27 cellular contexts compared by ENCODE assay signal in genomic region chr12:65343801-65344200, GRCh38.
"Had no signal": no experiment of that assay in that cellular context is flagged by ENCODE, and none has a peak within 500 bp of the region (broad histone marks: within the 10 kb centered on the region; RNA-seq: fewer than 3 reads in every experiment).

No MANE protein-coding gene starts in this region.

- H3K36me3 Mint-ChIP-seq: activated CD8-positive, alpha-beta memory T cell treated with anti-CD3 and anti-CD28 coated beads, Interleukin-2, amount 10 ng/mL, durations not matched to agents 7 days and 5 days; activated naive CD8-positive, alpha-beta T cell; WTC11 had no signal

- H3K4me1 Mint-ChIP-seq: activated CD8-positive, alpha-beta memory T cell treated with anti-CD3 and anti-CD28 coated beads, Interleukin-2, amount 10 ng/mL, durations not matched to agents 7 days and 5 days; WTC11 had no signal

- H3K9me3 ChIP-seq: breast epithelium, Peyer's patch, SK-N-SH had no signal

- H3K27me3 Mint-ChIP-seq: activated naive CD8-positive, alpha-beta T cell; activated T-cell treated with anti-CD3 and anti-CD28 coated beads, Interleukin-2, amount 50 U/mL, for 24 hours had no signal

- H3K4me1 ChIP-seq: breast epithelium, Peyer's patch, SJCRH30 had no signal

- DNase-seq: activated CD4-positive, alpha-beta T cell treated with anti-CD3 and anti-CD28 coated beads for 48 hours; activated CD4-positive, alpha-beta T cell treated with anti-CD3 and anti-CD28 coated beads, Interleukin-2, amount 50 U/mL, for 48 hours; activated CD4-positive, CD25-positive, alpha-beta regulatory T cell treated with anti-CD3 and anti-CD28 coated beads, Interleukin-2, amount 50 U/mL, for 72 hours; activated CD8-positive, alpha-beta memory T cell treated with anti-CD3 and anti-CD28 coated beads, Interleukin-2, amount 10 ng/mL, durations not matched to agents 7 days and 5 days; activated effector memory CD4-positive, alpha-beta T cell treated with Interleukin-2 at 50 U/mL for 16 hours; activated naive CD4-positive, alpha-beta T cell treated with Interleukin-2 at 50 U/mL for 16 hours; activated T-cell treated with anti-CD3 and anti-CD28 coated beads, Interleukin-2, amount 50 U/mL, for 24 hours; caudate nucleus; Karpas-422; MM.1S; NCI-H1105; NCI-H1436; NCI-H1694 treated with DMSO at 0.1 percent for 48 hours; NCI-H2029 treated with DMSO at 0.1 percent for 48 hours; NCI-H2171; NCI-H2227 treated with DMSO at 0.1 percent for 48 hours; NCI-H526; Peyer's patch; Right ventricle myocardium superior; SJCRH30; SK-N-SH; T-helper 1 cell had no signal

- H3K27me3 ChIP-seq: breast epithelium, Peyer's patch, SJCRH30 had no signal

- H3K9ac ChIP-seq: SK-N-SH had no signal

- H3K4me3 ChIP-seq: breast epithelium, Peyer's patch, SJCRH30 had no signal

- H3K27ac Mint-ChIP-seq: activated CD8-positive, alpha-beta memory T cell treated with anti-CD3 and anti-CD28 coated beads, Interleukin-2, amount 10 ng/mL, durations not matched to agents 7 days and 5 days; activated naive CD8-positive, alpha-beta T cell; activated T-cell treated with anti-CD3 and anti-CD28 coated beads, Interleukin-2, amount 50 U/mL, for 24 hours; activated T-helper 1 cell treated with anti-CD3 and anti-CD28 coated beads, Interleukin-12 subunit alpha, Interleukin-12 subunit beta, Interleukin-2, Interleukin-4 antibody, amounts not matched to agents 30 ng/mL and 10 ng/mL and 1 ng/mL, durations not matched to agents 14 hours and 24 hours and 36 hours; WTC11 had no signal

- H3K27ac ChIP-seq: breast epithelium, Peyer's patch, RWPE1, SJCRH30 had no signal

- H3K9me3 Mint-ChIP-seq: activated T-helper 1 cell treated with anti-CD3 and anti-CD28 coated beads, Interleukin-12 subunit alpha, Interleukin-12 subunit beta, Interleukin-2, Interleukin-4 antibody, amounts not matched to agents 30 ng/mL and 10 ng/mL and 1 ng/mL, durations not matched to agents 14 hours and 24 hours and 36 hours had no signal

- H3K4me3 Mint-ChIP-seq: activated CD8-positive, alpha-beta memory T cell treated with anti-CD3 and anti-CD28 coated beads, Interleukin-2, amount 10 ng/mL, durations not matched to agents 7 days and 5 days; activated naive CD8-positive, alpha-beta T cell; activated T-cell treated with anti-CD3 and anti-CD28 coated beads, Interleukin-2, amount 50 U/mL, for 24 hours; activated T-helper 1 cell treated with anti-CD3 and anti-CD28 coated beads, Interleukin-12 subunit alpha, Interleukin-12 subunit beta, Interleukin-2, Interleukin-4 antibody, amounts not matched to agents 30 ng/mL and 10 ng/mL and 1 ng/mL, durations not matched to agents 14 hours and 24 hours and 36 hours; WTC11 had no signal

- H3K4me2 ChIP-seq: SK-N-SH had no signal

- H3K36me3 ChIP-seq: breast epithelium, Peyer's patch, SJCRH30 had no signal
